Comparison of ENCODE assay signal across 8 cellular contexts in the genomic region with DNA sequence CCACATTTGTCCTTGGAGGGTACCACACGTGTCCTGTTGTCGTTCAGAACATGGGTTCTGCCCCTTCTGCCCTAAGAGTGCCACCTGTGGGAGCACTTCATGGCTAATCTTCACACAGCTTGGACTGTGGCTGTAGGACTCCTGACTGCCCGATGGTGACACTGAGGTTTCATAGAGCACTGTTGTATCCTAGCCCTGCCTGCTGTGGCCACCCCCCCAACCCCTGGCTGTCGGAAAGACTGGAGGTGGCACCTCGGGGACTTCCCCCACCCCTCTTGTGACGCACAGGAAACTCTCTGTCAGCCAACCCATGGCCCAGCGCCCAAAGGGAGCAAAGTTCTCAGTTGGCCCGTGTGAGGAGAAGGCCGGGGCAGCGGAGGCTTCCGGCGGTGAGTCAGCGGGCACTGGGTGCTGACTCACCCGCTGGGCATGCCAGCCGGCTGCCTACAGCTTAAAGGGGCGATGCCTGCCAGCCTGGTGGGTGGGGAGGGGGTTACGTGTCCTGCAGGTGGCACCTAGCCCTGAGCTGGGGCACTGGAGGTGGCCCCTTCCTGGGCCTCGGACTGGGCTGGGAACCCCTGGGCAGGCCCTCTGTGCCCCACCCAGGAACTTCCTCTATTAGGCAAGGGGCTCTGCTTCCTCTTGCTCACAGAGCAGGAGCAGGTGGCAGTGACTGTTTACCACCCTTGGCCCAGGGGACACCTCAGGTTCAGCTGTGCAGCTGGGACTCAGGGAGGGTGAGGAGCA. TPM values are rescaled to one million over a fixed set of nuclear protein-coding genes. Genes with fewer than 3 reads are reported as not detected.
DNase-seq lines count a peak whose midpoint lies in the region; ATAC-seq and TF ChIP-seq lines count a peak whose summit lies in the region.

No MANE protein-coding gene starts in this region.

- peak overlapping the region; percentile 65 for H3K27ac ChIP-seq in parathyroid adenoma
- peak overlapping the region; percentile 86 to 97 for H3K27ac ChIP-seq in tibial artery

- intact Hi-C loops in tibial artery (cut with DNase I; ENCODE audit: low total_unique reads) = loop anchor here (5.0 to 10.0 kb wide), 3 partner anchors 121 to 243 kb away; a partner anchor contains a TSS

- H3K9me3 ChIP-seq in parathyroid adenoma (ENCODE audit: control insufficient read depth, low read length) (no peaks in the 10 kb centered on the region), tibial artery (no peaks in the 10 kb centered on the region)

- peaks cover 55% of the 10 kb centered on the region for H3K79me2 ChIP-seq in parathyroid adenoma

- H3K4me1 ChIP-seq in parathyroid adenoma (peaks cover 26% of the 10 kb centered on the region), tibial artery (peaks cover 4 to 74% (median 54%) of the 10 kb centered on the region in 4 donors)

- H3K4me2 ChIP-seq in parathyroid adenoma (ENCODE audit: low read length) = peak overlapping the region; percentile 91

- H2AFZ ChIP-seq in parathyroid adenoma = no peak overlapping the region

- no peaks in the 10 kb centered on the region for H3K27me3 ChIP-seq in parathyroid adenoma (ENCODE audit: control insufficient read depth, insufficient read depth, low read length)
- H3K27me3 ChIP-seq in tibial artery = no peaks in the 10 kb centered on the region

- peak; percentile 30 to 50 for DNase-seq in NCI-H2081 (lab: John Stamatoyannopoulos, UW)
- no peak for DNase-seq in NCI-H2081 treated with DMSO at 0.1 percent for 48 hours (lab: John Stamatoyannopoulos, UW)
- DNase-seq in RKO (ENCODE audit: low spot score) = peak; percentile 97
- DNase-seq in activated T-helper 1 cell treated with anti-CD3 and anti-CD28 coated beads, Interleukin-2, amount 50 U/mL, for 16 hours (ENCODE audit: low read depth in 1 of 2, low spot score in 1 of 2) = peak; percentile 90 to 92
- DNase-seq in fibroblast of the aortic adventitia (ENCODE audit: low read depth) = peak; percentile 97
- peak; percentile 97 to 99 for DNase-seq in tibial artery

- H3K36me3 ChIP-seq in parathyroid adenoma (ENCODE audit: control insufficient read depth, insufficient read depth, low read length) (no peaks in the 10 kb centered on the region), tibial artery (peaks cover 0 to 9% (median 5%) of the 10 kb centered on the region in 3 donors)

- peak; percentile 28 for ATAC-seq in HG03342 (IDR thresholded peaks at IDR 0.05; ENCODE audit: unreplicated experiment)

- H3K4me3 ChIP-seq in fibroblast of the aortic adventitia (ENCODE audit: low read depth, low read length) (peak overlapping the region; percentile 95), parathyroid adenoma (ENCODE audit: low read depth, low read length) (peak overlapping the region; percentile 30), tibial artery (peak overlapping the region; percentile 63 to 97)

- no peak for TF ChIP-seq CTCF in fibroblast of the aortic adventitia (IDR thresholded peaks at IDR 0.05; ENCODE audit: insufficient read depth, low read length)
- no peak for TF ChIP-seq CTCF in parathyroid adenoma (IDR thresholded peaks at IDR 0.05)
- TF ChIP-seq CTCF in tibial artery (IDR thresholded peaks at IDR 0.05) = peak in 1 of 2 experiments; percentile 15

- H3K9ac ChIP-seq in parathyroid adenoma = no peak overlapping the region

RNA-seq across cellular contexts. Expression of a gene that starts 3.4 kb away (rescaled TPM):
- 22.9 and 24.5 TPM in 2 replicates for total RNA-seq in fibroblast of the aortic adventitia (ENCODE audit: low replicate concordance)

RNA-seq across cellular contexts. Expression of a gene that starts 34.7 kb away (rescaled TPM):
- 3.1 and 4.4 TPM in 2 replicates for total RNA-seq in fibroblast of the aortic adventitia (ENCODE audit: low replicate concordance)

Comparison
In these comparisons a context has a peak if more than half of its experiments do, and no peak if none do; other contexts are left out.
1. H3K4me3 ChIP-seq: peak in every context shown above with its lines; median percentile 95 in fibroblast of the aortic adventitia; 80 in tibial artery; 30 in parathyroid adenoma.